ENCODE assay signal across 1 cellular context in the genomic region with DNA sequence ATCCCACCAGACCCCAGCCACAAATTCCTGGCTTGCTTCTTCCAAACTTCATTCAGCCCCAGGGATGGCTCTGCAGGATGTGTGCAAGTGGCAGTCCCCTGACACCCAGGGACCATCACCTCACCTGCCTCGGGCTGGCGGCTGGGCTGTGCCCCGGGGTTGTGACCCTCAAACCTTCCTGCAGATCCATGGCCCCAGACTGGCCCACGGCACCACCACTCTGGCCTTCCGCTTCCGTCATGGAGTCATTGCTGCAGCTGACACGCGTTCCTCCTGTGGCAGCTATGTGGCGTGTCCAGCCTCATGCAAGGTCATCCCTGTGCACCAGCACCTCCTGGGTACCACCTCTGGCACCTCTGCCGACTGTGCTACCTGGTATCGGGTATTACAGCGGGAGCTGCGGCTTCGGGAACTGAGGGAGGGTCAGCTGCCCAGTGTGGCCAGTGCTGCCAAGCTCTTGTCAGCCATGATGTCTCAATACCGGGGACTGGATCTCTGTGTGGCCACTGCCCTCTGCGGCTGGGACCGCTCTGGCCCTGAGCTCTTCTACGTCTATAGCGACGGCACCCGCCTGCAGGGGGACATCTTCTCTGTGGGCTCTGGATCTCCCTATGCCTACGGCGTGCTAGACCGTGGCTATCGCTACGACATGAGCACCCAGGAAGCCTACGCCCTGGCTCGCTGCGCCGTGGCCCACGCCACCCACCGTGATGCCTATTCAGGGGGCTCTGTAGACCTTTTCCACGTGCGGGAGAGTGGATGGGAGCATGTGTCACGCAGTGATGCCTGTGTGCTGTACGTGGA.
TF ChIP-seq lines count a peak whose summit lies in the region.

A gene with protein sequence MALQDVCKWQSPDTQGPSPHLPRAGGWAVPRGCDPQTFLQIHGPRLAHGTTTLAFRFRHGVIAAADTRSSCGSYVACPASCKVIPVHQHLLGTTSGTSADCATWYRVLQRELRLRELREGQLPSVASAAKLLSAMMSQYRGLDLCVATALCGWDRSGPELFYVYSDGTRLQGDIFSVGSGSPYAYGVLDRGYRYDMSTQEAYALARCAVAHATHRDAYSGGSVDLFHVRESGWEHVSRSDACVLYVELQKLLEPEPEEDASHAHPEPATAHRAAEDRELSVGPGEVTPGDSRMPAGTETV (plus strand): TSS at position 51 of the 804 bp plus-strand sequence. CDS start 14 bp downstream, at position 65.

TF ChIP-seq in HepG2, 621 proteins besides CTCF, POLR2A, EP300 and RAD21 (continued from another document and continues in another):
- TF ChIP-seq, protein P1, sequence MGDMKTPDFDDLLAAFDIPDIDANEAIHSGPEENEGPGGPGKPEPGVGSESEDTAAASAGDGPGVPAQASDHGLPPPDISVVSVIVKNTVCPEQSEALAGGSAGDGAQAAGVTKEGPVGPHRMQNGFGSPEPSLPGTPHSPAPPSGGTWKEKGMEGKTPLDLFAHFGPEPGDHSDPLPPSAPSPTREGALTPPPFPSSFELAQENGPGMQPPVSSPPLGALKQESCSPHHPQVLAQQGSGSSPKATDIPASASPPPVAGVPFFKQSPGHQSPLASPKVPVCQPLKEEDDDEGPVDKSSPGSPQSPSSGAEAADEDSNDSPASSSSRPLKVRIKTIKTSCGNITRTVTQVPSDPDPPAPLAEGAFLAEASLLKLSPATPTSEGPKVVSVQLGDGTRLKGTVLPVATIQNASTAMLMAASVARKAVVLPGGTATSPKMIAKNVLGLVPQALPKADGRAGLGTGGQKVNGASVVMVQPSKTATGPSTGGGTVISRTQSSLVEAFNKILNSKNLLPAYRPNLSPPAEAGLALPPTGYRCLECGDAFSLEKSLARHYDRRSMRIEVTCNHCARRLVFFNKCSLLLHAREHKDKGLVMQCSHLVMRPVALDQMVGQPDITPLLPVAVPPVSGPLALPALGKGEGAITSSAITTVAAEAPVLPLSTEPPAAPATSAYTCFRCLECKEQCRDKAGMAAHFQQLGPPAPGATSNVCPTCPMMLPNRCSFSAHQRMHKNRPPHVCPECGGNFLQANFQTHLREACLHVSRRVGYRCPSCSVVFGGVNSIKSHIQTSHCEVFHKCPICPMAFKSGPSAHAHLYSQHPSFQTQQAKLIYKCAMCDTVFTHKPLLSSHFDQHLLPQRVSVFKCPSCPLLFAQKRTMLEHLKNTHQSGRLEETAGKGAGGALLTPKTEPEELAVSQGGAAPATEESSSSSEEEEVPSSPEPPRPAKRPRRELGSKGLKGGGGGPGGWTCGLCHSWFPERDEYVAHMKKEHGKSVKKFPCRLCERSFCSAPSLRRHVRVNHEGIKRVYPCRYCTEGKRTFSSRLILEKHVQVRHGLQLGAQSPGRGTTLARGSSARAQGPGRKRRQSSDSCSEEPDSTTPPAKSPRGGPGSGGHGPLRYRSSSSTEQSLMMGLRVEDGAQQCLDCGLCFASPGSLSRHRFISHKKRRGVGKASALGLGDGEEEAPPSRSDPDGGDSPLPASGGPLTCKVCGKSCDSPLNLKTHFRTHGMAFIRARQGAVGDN (CRISPR knock-in tag; IDR thresholded peaks at IDR 0.05), result peak; percentile 32; the same call in 1 of the 2 replicates
- TF ChIP-seq ZNF441 (CRISPR knock-in tag; IDR thresholded peaks at IDR 0.05; ENCODE audit: borderline replicate concordance), result no peak
- no peak for TF ChIP-seq ZNF225 (CRISPR knock-in tag; IDR thresholded peaks at IDR 0.05)
- no peak for TF ChIP-seq TAF15 (IDR thresholded peaks at IDR 0.05; ENCODE audit: low read depth, low read length, poor library complexity, severe bottlenecking)
- no peak for TF ChIP-seq NCOR1 (IDR thresholded peaks at IDR 0.05; ENCODE audit: borderline replicate concordance, low read length)
- no peak for TF ChIP-seq MAFF (IDR thresholded peaks at IDR 0.05; ENCODE audit: low read depth, low read length)
- no peak for TF ChIP-seq ZNF569 (CRISPR knock-in tag; IDR thresholded peaks at IDR 0.05; ENCODE audit: borderline replicate concordance)
- TF ChIP-seq, protein P2, sequence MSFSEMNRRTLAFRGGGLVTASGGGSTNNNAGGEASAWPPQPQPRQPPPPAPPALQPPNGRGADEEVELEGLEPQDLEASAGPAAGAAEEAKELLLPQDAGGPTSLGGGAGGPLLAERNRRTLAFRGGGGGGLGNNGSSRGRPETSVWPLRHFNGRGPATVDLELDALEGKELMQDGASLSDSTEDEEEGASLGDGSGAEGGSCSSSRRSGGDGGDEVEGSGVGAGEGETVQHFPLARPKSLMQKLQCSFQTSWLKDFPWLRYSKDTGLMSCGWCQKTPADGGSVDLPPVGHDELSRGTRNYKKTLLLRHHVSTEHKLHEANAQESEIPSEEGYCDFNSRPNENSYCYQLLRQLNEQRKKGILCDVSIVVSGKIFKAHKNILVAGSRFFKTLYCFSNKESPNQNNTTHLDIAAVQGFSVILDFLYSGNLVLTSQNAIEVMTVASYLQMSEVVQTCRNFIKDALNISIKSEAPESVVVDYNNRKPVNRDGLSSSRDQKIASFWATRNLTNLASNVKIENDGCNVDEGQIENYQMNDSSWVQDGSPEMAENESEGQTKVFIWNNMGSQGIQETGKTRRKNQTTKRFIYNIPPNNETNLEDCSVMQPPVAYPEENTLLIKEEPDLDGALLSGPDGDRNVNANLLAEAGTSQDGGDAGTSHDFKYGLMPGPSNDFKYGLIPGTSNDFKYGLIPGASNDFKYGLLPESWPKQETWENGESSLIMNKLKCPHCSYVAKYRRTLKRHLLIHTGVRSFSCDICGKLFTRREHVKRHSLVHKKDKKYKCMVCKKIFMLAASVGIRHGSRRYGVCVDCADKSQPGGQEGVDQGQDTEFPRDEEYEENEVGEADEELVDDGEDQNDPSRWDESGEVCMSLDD (CRISPR knock-in tag; IDR thresholded peaks at IDR 0.05; ENCODE audit: borderline replicate concordance), result no peak
- TF ChIP-seq, protein P3, sequence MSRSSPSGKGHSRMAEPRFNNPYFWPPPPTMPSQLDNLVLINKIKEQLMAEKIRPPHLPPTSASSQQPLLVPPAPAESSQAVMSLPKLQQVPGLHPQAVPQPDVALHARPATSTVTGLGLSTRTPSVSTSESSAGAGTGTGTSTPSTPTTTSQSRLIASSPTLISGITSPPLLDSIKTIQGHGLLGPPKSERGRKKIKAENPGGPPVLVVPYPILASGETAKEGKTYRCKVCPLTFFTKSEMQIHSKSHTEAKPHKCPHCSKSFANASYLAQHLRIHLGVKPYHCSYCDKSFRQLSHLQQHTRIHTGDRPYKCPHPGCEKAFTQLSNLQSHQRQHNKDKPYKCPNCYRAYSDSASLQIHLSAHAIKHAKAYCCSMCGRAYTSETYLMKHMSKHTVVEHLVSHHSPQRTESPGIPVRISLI (CRISPR knock-in tag; IDR thresholded peaks at IDR 0.05; ENCODE audit: borderline replicate concordance), result no peak
- no peak for TF ChIP-seq ZNF589 (CRISPR knock-in tag; conservative IDR thresholded peaks at IDR 0.05)
- TF ChIP-seq ZNF207 (IDR thresholded peaks at IDR 0.05; ENCODE audit: borderline replicate concordance), result 0 out of 2 replicates have a peak, but pooled peaks have one; percentile 57
- no peak for TF ChIP-seq HMGXB4 (CRISPR knock-in tag; IDR thresholded peaks at IDR 0.05; ENCODE audit: borderline replicate concordance in 1 of 2, low read depth in 1 of 2)
- no peak for TF ChIP-seq FLYWCH1 (CRISPR knock-in tag; IDR thresholded peaks at IDR 0.05)
- 0 out of 2 replicates have a peak, but pooled peaks have one; percentile 36 for TF ChIP-seq ZNF160 (CRISPR knock-in tag; IDR thresholded peaks at IDR 0.05)
- TF ChIP-seq ZNF567 (CRISPR knock-in tag; IDR thresholded peaks at IDR 0.05; ENCODE audit: borderline replicate concordance), result no peak
- TF ChIP-seq, protein P4, sequence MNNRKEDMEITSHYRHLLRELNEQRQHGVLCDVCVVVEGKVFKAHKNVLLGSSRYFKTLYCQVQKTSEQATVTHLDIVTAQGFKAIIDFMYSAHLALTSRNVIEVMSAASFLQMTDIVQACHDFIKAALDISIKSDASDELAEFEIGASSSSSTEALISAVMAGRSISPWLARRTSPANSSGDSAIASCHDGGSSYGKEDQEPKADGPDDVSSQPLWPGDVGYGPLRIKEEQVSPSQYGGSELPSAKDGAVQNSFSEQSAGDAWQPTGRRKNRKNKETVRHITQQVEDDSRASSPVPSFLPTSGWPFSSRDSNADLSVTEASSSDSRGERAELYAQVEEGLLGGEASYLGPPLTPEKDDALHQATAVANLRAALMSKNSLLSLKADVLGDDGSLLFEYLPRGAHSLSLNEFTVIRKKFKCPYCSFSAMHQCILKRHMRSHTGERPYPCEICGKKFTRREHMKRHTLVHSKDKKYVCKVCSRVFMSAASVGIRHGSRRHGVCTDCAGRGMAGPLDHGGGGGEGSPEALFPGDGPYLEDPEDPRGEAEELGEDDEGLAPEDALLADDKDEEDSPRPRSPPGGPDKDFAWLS (CRISPR knock-in tag; IDR thresholded peaks at IDR 0.05; ENCODE audit: borderline replicate concordance), result peak; percentile 62; the same call in 1 of the 2 replicates
- TF ChIP-seq, protein P5, sequence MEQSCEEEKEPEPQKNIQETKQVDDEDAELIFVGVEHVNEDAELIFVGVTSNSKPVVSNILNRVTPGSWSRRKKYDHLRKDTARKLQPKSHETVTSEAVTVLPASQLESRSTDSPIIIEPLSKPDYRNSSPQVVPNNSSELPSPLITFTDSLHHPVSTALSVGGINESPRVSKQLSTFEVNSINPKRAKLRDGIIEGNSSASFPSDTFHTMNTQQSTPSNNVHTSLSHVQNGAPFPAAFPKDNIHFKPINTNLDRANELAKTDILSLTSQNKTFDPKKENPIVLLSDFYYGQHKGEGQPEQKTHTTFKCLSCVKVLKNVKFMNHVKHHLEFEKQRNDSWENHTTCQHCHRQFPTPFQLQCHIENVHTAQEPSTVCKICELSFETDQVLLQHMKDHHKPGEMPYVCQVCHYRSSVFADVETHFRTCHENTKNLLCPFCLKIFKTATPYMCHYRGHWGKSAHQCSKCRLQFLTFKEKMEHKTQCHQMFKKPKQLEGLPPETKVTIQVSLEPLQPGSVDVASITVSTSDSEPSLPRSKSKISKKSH (CRISPR knock-in tag; IDR thresholded peaks at IDR 0.05; ENCODE audit: borderline replicate concordance), result peak; percentile 57
- no peak for TF ChIP-seq IKZF5 (CRISPR knock-in tag; IDR thresholded peaks at IDR 0.05)
- no peak for TF ChIP-seq ZFP37 (CRISPR knock-in tag; IDR thresholded peaks at IDR 0.05; ENCODE audit: borderline replicate concordance)
- no peak for TF ChIP-seq ZNF256 (CRISPR knock-in tag; conservative IDR thresholded peaks at IDR 0.05)
- TF ChIP-seq, protein P6, sequence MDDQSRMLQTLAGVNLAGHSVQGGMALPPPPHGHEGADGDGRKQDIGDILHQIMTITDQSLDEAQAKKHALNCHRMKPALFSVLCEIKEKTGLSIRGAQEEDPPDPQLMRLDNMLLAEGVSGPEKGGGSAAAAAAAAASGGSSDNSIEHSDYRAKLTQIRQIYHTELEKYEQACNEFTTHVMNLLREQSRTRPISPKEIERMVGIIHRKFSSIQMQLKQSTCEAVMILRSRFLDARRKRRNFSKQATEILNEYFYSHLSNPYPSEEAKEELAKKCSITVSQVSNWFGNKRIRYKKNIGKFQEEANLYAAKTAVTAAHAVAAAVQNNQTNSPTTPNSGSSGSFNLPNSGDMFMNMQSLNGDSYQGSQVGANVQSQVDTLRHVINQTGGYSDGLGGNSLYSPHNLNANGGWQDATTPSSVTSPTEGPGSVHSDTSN (CRISPR knock-in tag; IDR thresholded peaks at IDR 0.05; ENCODE audit: borderline replicate concordance), result no peak
- TF ChIP-seq HOXA7 (CRISPR knock-in tag; IDR thresholded peaks at IDR 0.05), result 0 out of 2 replicates have a peak, but pooled peaks have one; percentile 14
- no peak for TF ChIP-seq RBM22 (optimal IDR thresholded peaks at IDR 0.05; ENCODE audit: low read length)
- no peak for TF ChIP-seq ZNF691 (CRISPR knock-in tag; IDR thresholded peaks at IDR 0.05; ENCODE audit: borderline replicate concordance, low read depth)
- TF ChIP-seq CBX2 (IDR thresholded peaks at IDR 0.05; ENCODE audit: low read depth, low read length), result no peak
- no peak for TF ChIP-seq CBX2 (CRISPR knock-in tag; IDR thresholded peaks at IDR 0.05; ENCODE audit: low read depth)
- no peak for TF ChIP-seq DMTF1 (CRISPR knock-in tag; IDR thresholded peaks at IDR 0.05)
- TF ChIP-seq HNRNPLL (IDR thresholded peaks at IDR 0.05; ENCODE audit: low read depth, low read length, poor library complexity, severe bottlenecking), result peak; percentile 32
- TF ChIP-seq KDM5A (IDR thresholded peaks at IDR 0.05; ENCODE audit: borderline replicate concordance, low read length), result no peak
